9 cellular contexts compared by ENCODE assay signal in genomic region chr18:33404244-33404873, GRCh38. TPM values are rescaled to one million over a fixed set of nuclear protein-coding genes. Genes with fewer than 3 reads are reported as not detected.
DNase-seq lines count a peak whose midpoint lies in the region; ATAC-seq and TF ChIP-seq lines count a peak whose summit lies in the region.
"Had no signal": no experiment of that assay in that cellular context is flagged by ENCODE, and none has a peak within 500 bp of the region (broad histone marks: within the 10 kb centered on the region; RNA-seq: fewer than 3 reads in every experiment).

No MANE protein-coding gene starts in this region.

- peaks cover 6% of the 10 kb centered on the region for H3K27me3 ChIP-seq in RWPE2 (ENCODE audit: insufficient read depth, poor library complexity, severe bottlenecking)
- H3K27me3 ChIP-seq in right lobe of liver = no peaks in the 10 kb centered on the region

- peak; percentile 63 for ATAC-seq in HG02678 (IDR thresholded peaks at IDR 0.05; ENCODE audit: unreplicated experiment)
- no peak for ATAC-seq in RWPE2 (ENCODE audit: low read depth)
- ATAC-seq in right lobe of liver = peak in 3 of 4 donors; percentile 23 to 43 (median 38)

- no peak overlapping the region for H3K27ac ChIP-seq in RWPE2 (ENCODE audit: poor library complexity, severe bottlenecking)
- no peak overlapping the region for H3K27ac ChIP-seq in right lobe of liver

- H3K4me3 ChIP-seq in RWPE2 (ENCODE audit: severe bottlenecking) (no peak overlapping the region), right lobe of liver (no peak overlapping the region)

- no peaks in the 10 kb centered on the region for H3K9me3 ChIP-seq in RWPE2 (ENCODE audit: severe bottlenecking)
- no peaks in the 10 kb centered on the region for H3K9me3 ChIP-seq in right lobe of liver

- TF ChIP-seq CTCF in GM13976 (IDR thresholded peaks at IDR 0.05; ENCODE audit: borderline replicate concordance, control extremely low read depth, extremely low read depth, insufficient read depth, missing control alignments) (no peak), RWPE2 (IDR thresholded peaks at IDR 0.05; ENCODE audit: poor library complexity, severe bottlenecking) (peak; percentile 54), right lobe of liver (IDR thresholded peaks at IDR 0.05) (peak; percentile 24 to 45 (median 34))

- in situ Hi-C loops in GM13976 (cut with MboI; ENCODE audit: low sequenced_read_pairs, unreplicated experiment) = no loop called here

- H3K36me3 ChIP-seq in RWPE2 (ENCODE audit: low read depth) = no peaks in the 10 kb centered on the region
- H3K36me3 ChIP-seq in right lobe of liver = no peaks in the 10 kb centered on the region

- H3K4me1 ChIP-seq in RWPE2 (ENCODE audit: insufficient read depth, poor library complexity, severe bottlenecking) (no peaks in the 10 kb centered on the region), right lobe of liver (no peaks in the 10 kb centered on the region)

- DNase-seq in GM13976 (ENCODE audit: low spot score) (peak; percentile 4), RWPE2 (ENCODE audit: low spot score) (no peak), right lobe of liver (no peak), iPS-NIHi7 (ENCODE audit: extremely low spot score) (no peak), T-helper 9 cell (no peak), 8988T (no peak), NCI-H2196 (lab: John Stamatoyannopoulos, UW; ENCODE audit: unreplicated experiment) (no peak)

- intact Hi-C loops in right lobe of liver (cut with DNase I) = no loop called here

- no peak for TF ChIP-seq POLR2A in right lobe of liver (IDR thresholded peaks at IDR 0.05)

RNA-seq across cellular contexts. Expression of gene CCDC178, which starts 36.2 kb away (rescaled TPM):
- not detected for total RNA-seq in right lobe of liver
- total RNA-seq: T-helper 1 cell treated with Interleukin-12 subunit alpha and Interleukin-12 subunit beta and Interleukin-4 antibody, amounts not matched to agents 30 ng/mL and 1 ng/mL, for 36 hours had no signal
